26 cellular contexts compared by ENCODE assay signal in the genomic region with DNA sequence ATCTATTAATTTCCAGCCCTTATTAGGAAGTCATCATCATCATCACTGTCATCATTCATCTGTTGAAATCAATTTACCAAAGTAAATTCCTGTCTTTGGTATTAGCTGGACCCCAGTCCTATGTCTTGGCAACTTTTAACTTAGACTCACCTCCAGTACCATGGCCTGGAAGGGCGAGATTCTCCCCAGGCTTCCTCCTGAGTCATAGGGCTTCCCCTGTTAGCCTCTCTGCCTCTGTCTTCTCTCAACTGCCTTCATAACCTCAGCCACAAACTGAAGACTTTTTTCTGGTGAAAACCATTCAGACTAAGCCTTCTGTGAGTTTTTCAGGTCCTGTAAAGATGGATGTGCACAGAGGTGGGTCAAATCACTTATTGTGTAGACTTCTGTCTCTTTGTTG.
"Had no signal": no experiment of that assay in that cellular context is flagged by ENCODE, and none has a peak within 500 bp of the region (broad histone marks: within the 10 kb centered on the region; RNA-seq: fewer than 3 reads in every experiment).

No MANE protein-coding gene starts in this region.

- H3K4me3 ChIP-seq: cardiac muscle cell, MG63, SK-N-MC had no signal

- DNase-seq: activated B cell treated with CpG ODN at 0.5 μM for 24 hours; activated CD4-positive, alpha-beta T cell treated with anti-CD3 and anti-CD28 coated beads for 1 hour; activated CD4-positive, alpha-beta T cell treated with anti-CD3 and anti-CD28 coated beads, Interleukin-2, amount 10 ng/mL, durations not matched to agents 24 days and 14 days; activated CD4-positive, alpha-beta T cell treated with anti-CD3 and anti-CD28 coated beads, Interleukin-2, amount 50 U/mL, for 48 hours; activated CD8-positive, alpha-beta memory T cell treated with anti-CD3 and anti-CD28 coated beads, Interleukin-2, amount 10 ng/mL, durations not matched to agents 7 days and 5 days; activated gamma-delta T cell; activated naive CD4-positive, alpha-beta T cell treated with anti-CD3 and anti-CD28 coated beads for 36 hours; activated T-cell treated with anti-CD3 and anti-CD28 coated beads, Interleukin-2, amount 50 U/mL, for 24 hours; brain microvascular endothelial cell; MG63; NCI-H1105 treated with DMSO at 0.1 percent for 48 hours; NCI-H1436 treated with DMSO at 0.1 percent for 48 hours; NCI-H1930; NCI-H2171 treated with DMSO at 0.1 percent for 48 hours; NCI-H226; NCI-H526 treated with DMSO at 0.1 percent for 48 hours; NCI-H82; OCI-M1; RPMI8226; T-cell; T-helper 2 cell; T1000 had no signal

- H3K27ac ChIP-seq: brain microvascular endothelial cell, cardiac muscle cell, SK-N-MC had no signal

- ATAC-seq: activated CD8-positive, alpha-beta memory T cell treated with anti-CD3 and anti-CD28 coated beads, Interleukin-2, amount 10 ng/mL, durations not matched to agents 7 days and 5 days; Panc1; Right ventricle myocardium inferior; T-cell had no signal

- H3K36me3 ChIP-seq: brain microvascular endothelial cell, cardiac muscle cell, MG63 had no signal

- H3K27me3 ChIP-seq: brain microvascular endothelial cell, MG63 had no signal

- H3K9me3 ChIP-seq: MG63 had no signal
